ENCODE assay signal across 32 cellular contexts in genomic region chr18:68638613-68639012, GRCh38.
"Had no signal": no experiment of that assay in that cellular context is flagged by ENCODE, and none has a peak within 500 bp of the region (broad histone marks: within the 10 kb centered on the region; RNA-seq: fewer than 3 reads in every experiment).

No MANE protein-coding gene starts in this region.

- DNase-seq: activated CD4-positive, alpha-beta memory T cell treated with anti-CD3 and anti-CD28 coated beads for 36 hours; activated CD4-positive, alpha-beta T cell treated with anti-CD3 and anti-CD28 coated beads for 36 hours; activated CD4-positive, alpha-beta T cell treated with anti-CD3 and anti-CD28 coated beads, Interleukin-2, amount 10 ng/mL, durations not matched to agents 24 days and 14 days; activated CD4-positive, CD25-positive, alpha-beta regulatory T cell; activated CD4-positive, CD25-positive, alpha-beta regulatory T cell treated with anti-CD3 and anti-CD28 coated beads, Interleukin-2, amount 50 U/mL, for 72 hours; activated CD8-positive, alpha-beta memory T cell treated with anti-CD3 and anti-CD28 coated beads, Interleukin-2, amount 10 ng/mL, durations not matched to agents 7 days and 5 days; activated CD8-positive, alpha-beta memory T cell treated with anti-CD3 and anti-CD28 coated beads, Interleukin-2, amount 50 U/mL, for 4 hours; activated CD8-positive, alpha-beta T cell treated with anti-CD3 and anti-CD28 coated beads, Interleukin-2, amount 10 ng/mL, durations not matched to agents 7 days and 5 days; activated effector memory CD4-positive, alpha-beta T cell treated with anti-CD3 and anti-CD28 coated beads, Interleukin-2, amount 50 U/mL, for 16 hours; activated naive CD4-positive, alpha-beta T cell treated with anti-CD3 and anti-CD28 coated beads for 36 hours; activated naive CD8-positive, alpha-beta T cell treated with anti-CD3 and anti-CD28 coated beads for 36 hours; activated naive CD8-positive, alpha-beta T cell treated with anti-CD3 and anti-CD28 coated beads, Interleukin-2, amount 50 U/mL, for 24 hours; activated T-cell treated with anti-CD3 and anti-CD28 coated beads, Interleukin-2, amount 50 U/mL, for 1 hour; activated T-cell treated with anti-CD3 and anti-CD28 coated beads, Interleukin-2, amount 50 U/mL, for 48 hours; adrenal gland; amygdala; aorta; body of pancreas; dorsolateral prefrontal cortex; effector memory CD4-positive, alpha-beta T cell; endodermal cell; foreskin fibroblast; T-helper 2 cell had no signal

- H3K36me3 ChIP-seq: adrenal gland, breast epithelium had no signal

- H3K4me1 ChIP-seq: adrenal gland, body of pancreas, breast epithelium had no signal

- H3K4me3 ChIP-seq: adrenal gland, body of pancreas, breast epithelium, coronary artery, dorsolateral prefrontal cortex had no signal

- FAIRE-seq: frontal cortex had no signal

- H3K27me3 ChIP-seq: adrenal gland, body of pancreas, breast epithelium had no signal

- H3K9me3 Mint-ChIP-seq: activated CD4-positive, alpha-beta memory T cell treated with anti-CD3 and anti-CD28 coated beads for 36 hours; activated CD4-positive, alpha-beta T cell treated with anti-CD3 and anti-CD28 coated beads, Interleukin-2, amount 10 ng/mL, durations not matched to agents 24 days and 14 days; activated naive CD4-positive, alpha-beta T cell treated with anti-CD3 and anti-CD28 coated beads, Interleukin-2, amount 50 U/mL, for 24 hours; activated naive CD8-positive, alpha-beta T cell treated with anti-CD3 and anti-CD28 coated beads, Interleukin-2, amount 50 U/mL, for 24 hours; activated T-helper 1 cell treated with anti-CD3 and anti-CD28 coated beads, Interleukin-12 subunit alpha, Interleukin-12 subunit beta, Interleukin-2, Interleukin-4 antibody, amounts not matched to agents 30 ng/mL and 10 ng/mL and 1 ng/mL, durations not matched to agents 14 hours and 24 hours and 36 hours; activated T-helper 2 cell treated with anti-CD3 and anti-CD28 coated beads, Interferon-gamma antibody, Interleukin-2, Interleukin-4, amounts not matched to agents 10 μg/mL and 5 μg/mL and 100 μg/mL, durations not matched to agents 14 hours and 24 hours and 36 hours; central memory CD8-positive, alpha-beta T cell; dendritic cell treated with granulocyte-macrophage colony-stimulating factor and Interleukin-4, amounts not matched to agents 40 ng/mL and 50 ng/mL, for 4 days had no signal

- ATAC-seq: activated CD4-positive, alpha-beta T cell treated with anti-CD3 and anti-CD28 coated beads for 36 hours; activated CD8-positive, alpha-beta memory T cell treated with anti-CD3 and anti-CD28 coated beads, Interleukin-2, amount 10 ng/mL, durations not matched to agents 7 days and 5 days; activated CD8-positive, alpha-beta T cell treated with anti-CD3 and anti-CD28 coated beads, Interleukin-2, amount 10 ng/mL, durations not matched to agents 7 days and 5 days; activated naive CD8-positive, alpha-beta T cell treated with anti-CD3 and anti-CD28 coated beads, Interleukin-2, amount 50 U/mL, for 24 hours; body of pancreas; esophagus mucosa had no signal

- H3K27ac ChIP-seq: adrenal gland, body of pancreas, breast epithelium, coronary artery, dorsolateral prefrontal cortex had no signal

- H3K27ac Mint-ChIP-seq: activated CD4-positive, alpha-beta memory T cell treated with anti-CD3 and anti-CD28 coated beads for 36 hours; activated CD4-positive, alpha-beta T cell treated with anti-CD3 and anti-CD28 coated beads for 36 hours; activated CD4-positive, alpha-beta T cell treated with anti-CD3 and anti-CD28 coated beads, Interleukin-2, amount 10 ng/mL, durations not matched to agents 24 days and 14 days; activated CD8-positive, alpha-beta memory T cell treated with anti-CD3 and anti-CD28 coated beads, Interleukin-2, amount 10 ng/mL, durations not matched to agents 7 days and 5 days; activated CD8-positive, alpha-beta T cell treated with anti-CD3 and anti-CD28 coated beads, Interleukin-2, amount 10 ng/mL, durations not matched to agents 7 days and 5 days; activated naive CD4-positive, alpha-beta T cell treated with anti-CD3 and anti-CD28 coated beads for 36 hours; activated naive CD4-positive, alpha-beta T cell treated with anti-CD3 and anti-CD28 coated beads, Interleukin-2, amount 50 U/mL, for 24 hours; activated naive CD8-positive, alpha-beta T cell treated with anti-CD3 and anti-CD28 coated beads for 36 hours; activated naive CD8-positive, alpha-beta T cell treated with anti-CD3 and anti-CD28 coated beads, Interleukin-2, amount 50 U/mL, for 24 hours; activated T-helper 1 cell treated with anti-CD3 and anti-CD28 coated beads, Interleukin-12 subunit alpha, Interleukin-12 subunit beta, Interleukin-2, Interleukin-4 antibody, amounts not matched to agents 30 ng/mL and 10 ng/mL and 1 ng/mL, durations not matched to agents 14 hours and 24 hours and 36 hours; activated T-helper 2 cell treated with anti-CD3 and anti-CD28 coated beads, Interferon-gamma antibody, Interleukin-2, Interleukin-4, amounts not matched to agents 10 μg/mL and 5 μg/mL and 100 μg/mL, durations not matched to agents 14 hours and 24 hours and 36 hours; dendritic cell treated with granulocyte-macrophage colony-stimulating factor and Interleukin-4, amounts not matched to agents 40 ng/mL and 50 ng/mL, for 4 days; endodermal cell had no signal

- H3K4me1 Mint-ChIP-seq: activated CD4-positive, alpha-beta T cell treated with anti-CD3 and anti-CD28 coated beads for 36 hours; activated CD4-positive, alpha-beta T cell treated with anti-CD3 and anti-CD28 coated beads, Interleukin-2, amount 10 ng/mL, durations not matched to agents 24 days and 14 days; activated CD8-positive, alpha-beta memory T cell treated with anti-CD3 and anti-CD28 coated beads, Interleukin-2, amount 10 ng/mL, durations not matched to agents 7 days and 5 days; activated naive CD4-positive, alpha-beta T cell treated with anti-CD3 and anti-CD28 coated beads, Interleukin-2, amount 50 U/mL, for 24 hours; activated naive CD8-positive, alpha-beta T cell treated with anti-CD3 and anti-CD28 coated beads for 36 hours; activated naive CD8-positive, alpha-beta T cell treated with anti-CD3 and anti-CD28 coated beads, Interleukin-2, amount 50 U/mL, for 24 hours; central memory CD8-positive, alpha-beta T cell; endodermal cell had no signal

- H3K9me3 ChIP-seq: adrenal gland, body of pancreas, breast epithelium had no signal

- H3K4me3 Mint-ChIP-seq: activated CD4-positive, alpha-beta memory T cell treated with anti-CD3 and anti-CD28 coated beads for 36 hours; activated CD4-positive, alpha-beta T cell treated with anti-CD3 and anti-CD28 coated beads for 36 hours; activated CD4-positive, alpha-beta T cell treated with anti-CD3 and anti-CD28 coated beads, Interleukin-2, amount 10 ng/mL, durations not matched to agents 24 days and 14 days; activated CD8-positive, alpha-beta memory T cell treated with anti-CD3 and anti-CD28 coated beads, Interleukin-2, amount 10 ng/mL, durations not matched to agents 7 days and 5 days; activated CD8-positive, alpha-beta T cell treated with anti-CD3 and anti-CD28 coated beads, Interleukin-2, amount 10 ng/mL, durations not matched to agents 7 days and 5 days; activated naive CD4-positive, alpha-beta T cell treated with anti-CD3 and anti-CD28 coated beads for 36 hours; activated naive CD4-positive, alpha-beta T cell treated with anti-CD3 and anti-CD28 coated beads, Interleukin-2, amount 50 U/mL, for 24 hours; activated naive CD8-positive, alpha-beta T cell treated with anti-CD3 and anti-CD28 coated beads for 36 hours; activated naive CD8-positive, alpha-beta T cell treated with anti-CD3 and anti-CD28 coated beads, Interleukin-2, amount 50 U/mL, for 24 hours; activated T-helper 1 cell treated with anti-CD3 and anti-CD28 coated beads, Interleukin-12 subunit alpha, Interleukin-12 subunit beta, Interleukin-2, Interleukin-4 antibody, amounts not matched to agents 30 ng/mL and 10 ng/mL and 1 ng/mL, durations not matched to agents 14 hours and 24 hours and 36 hours; central memory CD8-positive, alpha-beta T cell; dendritic cell treated with granulocyte-macrophage colony-stimulating factor and Interleukin-4, amounts not matched to agents 40 ng/mL and 50 ng/mL, for 4 days; endodermal cell had no signal

- H3K36me3 Mint-ChIP-seq: activated CD4-positive, alpha-beta memory T cell treated with anti-CD3 and anti-CD28 coated beads for 36 hours; activated CD8-positive, alpha-beta memory T cell treated with anti-CD3 and anti-CD28 coated beads, Interleukin-2, amount 10 ng/mL, durations not matched to agents 7 days and 5 days; activated naive CD4-positive, alpha-beta T cell treated with anti-CD3 and anti-CD28 coated beads, Interleukin-2, amount 50 U/mL, for 24 hours; activated naive CD8-positive, alpha-beta T cell treated with anti-CD3 and anti-CD28 coated beads for 36 hours had no signal
